In the genomic region with DNA sequence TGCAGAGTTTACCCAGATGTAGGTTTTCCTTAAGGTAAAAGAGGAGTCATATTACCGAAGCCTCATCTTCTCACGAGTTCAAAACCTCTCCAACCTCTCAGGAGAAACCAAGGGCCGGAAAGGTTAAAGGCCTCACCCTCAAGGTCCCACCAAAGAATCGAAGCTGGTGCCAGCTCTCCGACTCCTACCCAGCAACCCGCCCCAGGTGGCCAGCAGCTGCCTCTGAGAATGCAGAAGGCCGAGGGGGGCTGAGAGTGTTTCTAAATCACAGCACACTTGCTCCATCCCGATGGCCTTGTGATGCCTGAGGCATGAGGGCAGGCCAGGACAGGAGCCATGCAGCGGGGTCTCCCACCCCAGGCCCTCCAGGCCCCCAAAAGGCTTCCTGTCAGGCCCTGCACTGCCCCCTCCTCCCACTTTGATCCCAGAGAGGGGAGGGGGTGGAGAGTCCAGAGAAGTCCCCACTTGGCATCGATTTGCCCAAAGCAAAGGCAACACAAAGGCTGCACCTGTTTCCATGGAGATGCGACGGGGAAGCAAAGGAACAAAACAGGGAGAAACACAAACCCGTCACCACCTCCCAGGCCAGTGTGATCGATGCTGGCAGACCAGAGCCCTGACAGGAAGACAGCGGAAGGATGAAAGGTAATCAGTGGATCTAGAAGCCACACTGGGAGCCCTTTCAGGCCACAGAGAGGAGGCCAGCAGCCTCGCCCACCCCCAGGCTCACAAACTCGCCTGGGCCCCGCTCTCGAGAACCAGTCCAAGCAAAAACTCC, we compare ENCODE assay signal across 1 cellular context.
TF ChIP-seq lines count a peak whose summit lies in the region.

No MANE protein-coding gene starts in this region.

TF ChIP-seq in GM23338, 12 proteins besides CTCF, POLR2A, EP300 and RAD21 (continued from another document):
- TF ChIP-seq, protein P1, sequence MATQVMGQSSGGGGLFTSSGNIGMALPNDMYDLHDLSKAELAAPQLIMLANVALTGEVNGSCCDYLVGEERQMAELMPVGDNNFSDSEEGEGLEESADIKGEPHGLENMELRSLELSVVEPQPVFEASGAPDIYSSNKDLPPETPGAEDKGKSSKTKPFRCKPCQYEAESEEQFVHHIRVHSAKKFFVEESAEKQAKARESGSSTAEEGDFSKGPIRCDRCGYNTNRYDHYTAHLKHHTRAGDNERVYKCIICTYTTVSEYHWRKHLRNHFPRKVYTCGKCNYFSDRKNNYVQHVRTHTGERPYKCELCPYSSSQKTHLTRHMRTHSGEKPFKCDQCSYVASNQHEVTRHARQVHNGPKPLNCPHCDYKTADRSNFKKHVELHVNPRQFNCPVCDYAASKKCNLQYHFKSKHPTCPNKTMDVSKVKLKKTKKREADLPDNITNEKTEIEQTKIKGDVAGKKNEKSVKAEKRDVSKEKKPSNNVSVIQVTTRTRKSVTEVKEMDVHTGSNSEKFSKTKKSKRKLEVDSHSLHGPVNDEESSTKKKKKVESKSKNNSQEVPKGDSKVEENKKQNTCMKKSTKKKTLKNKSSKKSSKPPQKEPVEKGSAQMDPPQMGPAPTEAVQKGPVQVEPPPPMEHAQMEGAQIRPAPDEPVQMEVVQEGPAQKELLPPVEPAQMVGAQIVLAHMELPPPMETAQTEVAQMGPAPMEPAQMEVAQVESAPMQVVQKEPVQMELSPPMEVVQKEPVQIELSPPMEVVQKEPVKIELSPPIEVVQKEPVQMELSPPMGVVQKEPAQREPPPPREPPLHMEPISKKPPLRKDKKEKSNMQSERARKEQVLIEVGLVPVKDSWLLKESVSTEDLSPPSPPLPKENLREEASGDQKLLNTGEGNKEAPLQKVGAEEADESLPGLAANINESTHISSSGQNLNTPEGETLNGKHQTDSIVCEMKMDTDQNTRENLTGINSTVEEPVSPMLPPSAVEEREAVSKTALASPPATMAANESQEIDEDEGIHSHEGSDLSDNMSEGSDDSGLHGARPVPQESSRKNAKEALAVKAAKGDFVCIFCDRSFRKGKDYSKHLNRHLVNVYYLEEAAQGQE (IDR thresholded peaks at IDR 0.05; ENCODE audit: unreplicated experiment): no peak
- TF ChIP-seq EZH2phosphoT487 (IDR thresholded peaks at IDR 0.05; ENCODE audit: unreplicated experiment): no peak
- no peak for TF ChIP-seq ZNF114 (CRISPR knock-in tag; IDR thresholded peaks at IDR 0.05)
